Comparison of ENCODE assay signal across 8 cellular contexts in genomic region chr11:96012086-96012824, GRCh38.
DNase-seq lines count a peak whose midpoint lies in the region; ATAC-seq, FAIRE-seq and TF ChIP-seq lines count a peak whose summit lies in the region.

No MANE protein-coding gene starts in this region.

- CTCF ChIA-PET in K562 (lab: Yijun Ruan, JAX; ENCODE audit: low intra/inter-chr PET ratio) = no interaction called here

- H3K36me3 ChIP-seq in K562 (ENCODE audit: control insufficient read depth, insufficient read depth, low read length) = no peaks in the 10 kb centered on the region

- TF ChIP-seq CTCF in K562 (IDR thresholded peaks at IDR 0.05 in 2 of 3, conservative IDR thresholded peaks at IDR 0.05 in 1 of 3; ENCODE audit: insufficient read depth in 2 of 3, low read depth in 1 of 3, low read length in 3 of 3) = peak; percentile 51 to 55 (median 55); a peak in 5 of 6 replicates

- H4K20me1 ChIP-seq in K562 (replicated peaks; ENCODE audit: control insufficient read depth, insufficient read depth, low read length) = no peaks in the 10 kb centered on the region

- no peak overlapping the region for H3K27ac ChIP-seq in K562 (ENCODE audit: extremely low read depth, low read depth, low read length)

- TF ChIP-seq RAD21 in K562 (CRISPR knock-in tag; conservative IDR thresholded peaks at IDR 0.05 in 1 of 2, IDR thresholded peaks at IDR 0.05 in 1 of 2) = peak; percentile 36 to 70; a peak in 3 of 4 replicates

- intact Hi-C loops in K562 (cut with micrococcal nuclease) = loop anchor here (2.0 kb wide), 1 partner anchor 331 kb away; the partner anchor contains the start of gene MAML2

- no TSS peak for BruUV-seq in K562 (replicated peaks; lab: Mats Ljungman, UMichigan)

- FAIRE-seq in K562 (lab: Jason Lieb, UNC) = peak; percentile 71

- no peaks in the 10 kb centered on the region for H3K9me3 ChIP-seq in K562 (replicated peaks; ENCODE audit: control insufficient read depth, insufficient read depth, low read depth, low read length)

- no peaks in the 10 kb centered on the region for H3K27me3 ChIP-seq in K562 (ENCODE audit: control insufficient read depth in 2 of 2, insufficient read depth in 2 of 2, low read length in 2 of 2)

- DNase-seq in DMS53 (lab: John Stamatoyannopoulos, UW) (peak; percentile 99), HK-2 (ENCODE audit: unreplicated experiment) (peak; percentile 49), T-helper 1 cell (peak; percentile 22 to 54 (median 39)), K562 (ENCODE audit: extremely low read depth in 1 of 4, low spot score in 3 of 4) (peak in 3 of 4 experiments; percentile 11 to 55 (median 21)), iPS-NIHi7 (ENCODE audit: extremely low spot score) (peak; percentile 25), DMS114 treated with DMSO at 0.1 percent for 48 hours (lab: John Stamatoyannopoulos, UW; ENCODE audit: unreplicated experiment) (no peak)
- DNase-seq in stimulated activated CD4-positive, alpha-beta T cell treated with anti-CD3 and anti-CD28 coated beads, Interleukin-15, amount 100 ng/mL, for 48 hours (ENCODE audit: low read depth in 2 of 2) = peak; percentile 28 to 30

- no peak for TF ChIP-seq POLR2A in K562 (conservative IDR thresholded peaks at IDR 0.05)

- H3K9ac ChIP-seq in K562 (ENCODE audit: insufficient read depth in 1 of 2, low read depth in 2 of 2, low read length in 2 of 2) = no peak overlapping the region

- POLR2A ChIA-PET in K562 (lab: Yijun Ruan, JAX) = no interaction called here

- H3K4me2 ChIP-seq in K562 (ENCODE audit: insufficient read depth, low read length) = peak overlapping the region; percentile 1; the same call in 1 of the 2 replicates

- no peaks in the 10 kb centered on the region for H3K79me2 ChIP-seq in K562 (ENCODE audit: control insufficient read depth, insufficient read depth, low read length)

- H3K9me1 ChIP-seq in K562 (ENCODE audit: control insufficient read depth, insufficient read depth, low read length) = no peaks in the 10 kb centered on the region

- in situ Hi-C loops in K562 (cut with MboI) = no loop called here

- WGBS in K562 (ENCODE audit: insufficient coverage, low coverage, missing lambda C conversion rate) = 25% methylated on average over 8 of the region's 8 CpGs

- ATAC-seq in GM21360 (IDR thresholded peaks at IDR 0.05; ENCODE audit: unreplicated experiment) (peak; percentile 90), K562 (peak; percentile 88)

- H2AFZ ChIP-seq in K562 (ENCODE audit: low read depth, low read length) = peak overlapping the region; percentile 51

- H3K4me1 ChIP-seq in K562 (replicated peaks in 1 of 2; ENCODE audit: control insufficient read depth in 2 of 2, insufficient read depth in 2 of 2, low read length in 2 of 2) = peaks cover 3 to 4% of the 10 kb centered on the region in 2 experiments; a peak in 3 of 5 replicates

- H3K4me3 ChIP-seq in K562 = no peak overlapping the region

- TF ChIP-seq EP300 in K562 (IDR thresholded peaks at IDR 0.05; ENCODE audit: low read length) = no peak

TF ChIP-seq in K562, 482 proteins besides CTCF, POLR2A, EP300 and RAD21 (continues in another document):
- TF ChIP-seq L3MBTL2 (IDR thresholded peaks at IDR 0.05) (0 out of 2 replicates have a peak, but pooled peaks have one; percentile 35), ZNF124 (CRISPR knock-in tag; IDR thresholded peaks at IDR 0.05) (no peak), ZNF695 (CRISPR knock-in tag; IDR thresholded peaks at IDR 0.05) (no peak), NCOR1 (IDR thresholded peaks at IDR 0.05) (peak; percentile 25; the same call in 1 of the 2 replicates), ZNF184 (CRISPR knock-in tag; IDR thresholded peaks at IDR 0.05) (no peak), IFI16 (CRISPR knock-in tag; IDR thresholded peaks at IDR 0.05) (no peak), SMAD4 (CRISPR knock-in tag; conservative IDR thresholded peaks at IDR 0.05) (peak; percentile 82), CREBBP (IDR thresholded peaks at IDR 0.05; ENCODE audit: low read depth, low read length) (no peak), SLC30A9 (CRISPR knock-in tag; IDR thresholded peaks at IDR 0.05) (no peak), RCOR1 (IDR thresholded peaks at IDR 0.05; ENCODE audit: borderline replicate concordance in 1 of 2, low read depth in 2 of 2, low read length in 2 of 2) (0 out of 4 replicates have a peak, but pooled peaks of 1 of the 2 experiments have one; percentile 5), ZNF655 (CRISPR knock-in tag; IDR thresholded peaks at IDR 0.05) (no peak), MNT (conservative IDR thresholded peaks at IDR 0.05) (0 out of 4 replicates have a peak, but pooled peaks of 1 of the 2 experiments have one; percentile 34), RFX1 (IDR thresholded peaks at IDR 0.05) (peak; percentile 45; the same call in 1 of the 2 replicates), ATF7 (IDR thresholded peaks at IDR 0.05) (no peak), ZNF436 (CRISPR knock-in tag; IDR thresholded peaks at IDR 0.05) (no peak), PKNOX1 (IDR thresholded peaks at IDR 0.05) (peak; percentile 86), ZBTB8A (IDR thresholded peaks at IDR 0.05; ENCODE audit: partially characterized antibody) (no peak), SMC3 (conservative IDR thresholded peaks at IDR 0.05; ENCODE audit: insufficient read depth, low read depth, low read length) (0 out of 2 replicates have a peak, but pooled peaks have one; percentile 23), RHOXF2B (CRISPR knock-in tag; conservative IDR thresholded peaks at IDR 0.05) (no peak), FOXK2 (conservative IDR thresholded peaks at IDR 0.05 in 1 of 2, IDR thresholded peaks at IDR 0.05 in 1 of 2; ENCODE audit: low read depth in 2 of 2) (0 out of 4 replicates have a peak, but pooled peaks of 1 of the 2 experiments have one; percentile 15), TFAP4 (CRISPR knock-in tag; IDR thresholded peaks at IDR 0.05; ENCODE audit: borderline replicate concordance) (no peak)
